Comparison of ENCODE assay signal across 22 cellular contexts in the genomic region with DNA sequence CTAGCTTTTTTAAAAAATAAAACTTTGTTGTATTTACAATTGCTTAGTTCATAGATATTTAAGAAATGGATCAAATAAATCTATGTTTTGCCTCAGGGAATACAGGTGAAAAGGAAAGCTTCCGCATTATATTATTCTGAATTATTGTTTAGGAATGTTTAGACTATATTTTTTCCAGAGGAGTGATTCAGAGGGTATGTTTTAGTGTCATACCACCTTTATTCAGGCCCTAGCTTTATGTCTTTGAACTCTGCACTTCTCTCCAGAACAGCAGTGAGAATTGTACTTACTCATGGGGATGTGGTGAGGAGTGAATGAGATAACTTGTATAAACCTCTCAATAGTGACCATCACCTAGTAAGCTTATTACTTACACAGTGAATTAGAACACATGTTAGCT. TPM values are rescaled to one million over a fixed set of nuclear protein-coding genes. Genes with fewer than 3 reads are reported as not detected.
DNase-seq lines count a peak whose midpoint lies in the region; ATAC-seq, FAIRE-seq and TF ChIP-seq lines count a peak whose summit lies in the region.
"Had no signal": no experiment of that assay in that cellular context is flagged by ENCODE, and none has a peak within 500 bp of the region (broad histone marks: within the 10 kb centered on the region; RNA-seq: fewer than 3 reads in every experiment).

No MANE protein-coding gene starts in this region.

- no peaks in the 10 kb centered on the region for H4K20me1 ChIP-seq in keratinocyte (ENCODE audit: control insufficient read depth, extremely low read depth, insufficient read depth, low read length)
- H4K20me1 ChIP-seq in Karpas-422 (ENCODE audit: insufficient read depth, low read depth, low read length), result no peaks in the 10 kb centered on the region

- H3K9ac ChIP-seq in keratinocyte (ENCODE audit: control insufficient read depth, extremely low read depth, insufficient read depth, low read length) (no peak overlapping the region), Karpas-422 (ENCODE audit: low read length) (no peak overlapping the region)
- H3K9ac ChIP-seq: KMS-11 had no signal

- H3K9me2 ChIP-seq in Karpas-422 (replicated peaks; ENCODE audit: insufficient read depth, low read length), result no peaks in the 10 kb centered on the region

- FAIRE-seq in keratinocyte (lab: Jason Lieb, UNC), result peak; percentile 69
- FAIRE-seq: G401.6, H1 had no signal

- H3K4me2 ChIP-seq in keratinocyte (ENCODE audit: control insufficient read depth, extremely low read depth, insufficient read depth, low read depth, low read length) (peak overlapping the region; percentile 17), Karpas-422 (ENCODE audit: low read depth, low read length, poor library complexity, severe bottlenecking) (no peak overlapping the region)
- H3K4me2 ChIP-seq: KMS-11, PC-9 had no signal

- no peaks in the 10 kb centered on the region for H3K9me1 ChIP-seq in keratinocyte (ENCODE audit: control insufficient read depth, extremely low read depth, insufficient read depth, low read length)

- TF ChIP-seq CTCF in ascending aorta (IDR thresholded peaks at IDR 0.05) (no peak), keratinocyte (optimal IDR thresholded peaks at IDR 0.05 in 1 of 3, IDR thresholded peaks at IDR 0.05 in 1 of 3, conservative IDR thresholded peaks at IDR 0.05 in 1 of 3; ENCODE audit: extremely low read depth in 1 of 3, insufficient read depth in 2 of 3, low read length in 3 of 3) (no peak), tibial artery (IDR thresholded peaks at IDR 0.05) (no peak), upper lobe of right lung (IDR thresholded peaks at IDR 0.05) (no peak)

- no peaks in the 10 kb centered on the region for H3K36me3 ChIP-seq in ascending aorta
- H3K36me3 ChIP-seq in keratinocyte (ENCODE audit: control insufficient read depth in 2 of 2, extremely low read depth in 1 of 2, insufficient read depth in 2 of 2, low read length in 2 of 2), result no peaks in the 10 kb centered on the region
- H3K36me3 ChIP-seq in tibial artery, result no peaks in the 10 kb centered on the region
- no peaks in the 10 kb centered on the region for H3K36me3 ChIP-seq in upper lobe of right lung
- H3K36me3 ChIP-seq in Karpas-422 (ENCODE audit: insufficient read depth, low read length), result no peaks in the 10 kb centered on the region

- H3K27me3 ChIP-seq in ascending aorta (no peaks in the 10 kb centered on the region), keratinocyte (ENCODE audit: control insufficient read depth, extremely low read depth, insufficient read depth, low read length) (no peaks in the 10 kb centered on the region), tibial artery (no peaks in the 10 kb centered on the region), upper lobe of right lung (no peaks in the 10 kb centered on the region), Karpas-422 (ENCODE audit: low read length) (no peaks in the 10 kb centered on the region; the same call in 1 of the 2 replicates)

- H3K79me2 ChIP-seq in keratinocyte (ENCODE audit: control insufficient read depth, insufficient read depth, low read length) (no peaks in the 10 kb centered on the region), Karpas-422 (ENCODE audit: low read length) (no peaks in the 10 kb centered on the region)

- peak; percentile 23 for DNase-seq in NCI-H226
- no peak for DNase-seq in ascending aorta (ENCODE audit: low spot score in 2 of 2)
- peak; percentile 76 for DNase-seq in keratinocyte (ENCODE audit: low read depth, low spot score)
- DNase-seq in tibial artery, result no peak
- no peak for DNase-seq in upper lobe of right lung
- DNase-seq in Karpas-422, result no peak
- DNase-seq: ACHN, AML-193, DMS79 treated with DMSO at 0.1 percent for 48 hours, NCI-H1417, NCI-H187, NCI-H2107, NCI-H2227 treated with DMSO at 0.1 percent for 48 hours, NCI-H524, NCI-H82, PC-9 had no signal

- ATAC-seq in HG03571 (IDR thresholded peaks at IDR 0.05; ENCODE audit: unreplicated experiment), result no peak
- ATAC-seq in upper lobe of right lung, result no peak

- intact Hi-C loops in ascending aorta (cut with DNase I), result no loop called here
- intact Hi-C loops in tibial artery (cut with DNase I; ENCODE audit: low total_unique reads), result no loop called here
- intact Hi-C loops in upper lobe of right lung (cut with DNase I), result no loop called here

- H2AFZ ChIP-seq in keratinocyte (ENCODE audit: control insufficient read depth, low read length) (no peak overlapping the region), Karpas-422 (ENCODE audit: low read length) (no peak overlapping the region)
- H2AFZ ChIP-seq: PC-9 had no signal

- dilution Hi-C loops in keratinocyte (cut with MboI; ENCODE audit: extremely low pct_ligation_motif_present, low sequenced_read_pairs), result no loop called here

- H3K9me3 ChIP-seq in ascending aorta (no peaks in the 10 kb centered on the region), keratinocyte (ENCODE audit: control insufficient read depth, low read depth, low read length) (no peaks in the 10 kb centered on the region), tibial artery (no peaks in the 10 kb centered on the region), upper lobe of right lung (no peaks in the 10 kb centered on the region), Karpas-422 (ENCODE audit: low read length) (no peaks in the 10 kb centered on the region)

- H3K4me1 ChIP-seq in ascending aorta, result peaks cover 0 to 12% of the 10 kb centered on the region in 2 donors
- peaks cover 27% of the 10 kb centered on the region for H3K4me1 ChIP-seq in keratinocyte (ENCODE audit: control insufficient read depth, extremely low read depth, insufficient read depth, low read length)
- peaks cover 0 to 20% (median 0%) of the 10 kb centered on the region in 4 donors for H3K4me1 ChIP-seq in tibial artery
- peaks cover 5% of the 10 kb centered on the region for H3K4me1 ChIP-seq in upper lobe of right lung
- no peaks in the 10 kb centered on the region for H3K4me1 ChIP-seq in Karpas-422 (ENCODE audit: low read length)

- H3K27ac ChIP-seq in ascending aorta, result peak overlapping the region; percentile 69 to 83
- peak overlapping the region; percentile 21 for H3K27ac ChIP-seq in keratinocyte (ENCODE audit: control insufficient read depth, insufficient read depth, low read length)
- peak overlapping the region; percentile 52 to 55 for H3K27ac ChIP-seq in tibial artery
- no peak overlapping the region for H3K27ac ChIP-seq in upper lobe of right lung
- H3K27ac ChIP-seq in Karpas-422 (ENCODE audit: low read length), result no peak overlapping the region
- H3K27ac ChIP-seq: C4-2B, KMS-11, PC-9 had no signal

- H3K4me3 ChIP-seq in ascending aorta (no peak overlapping the region), keratinocyte (ENCODE audit: control insufficient read depth in 2 of 3, extremely low read depth in 1 of 3, insufficient read depth in 2 of 3, low read depth in 1 of 3, low read length in 3 of 3) (no peak overlapping the region), tibial artery (no peak overlapping the region), upper lobe of right lung (no peak overlapping the region), Karpas-422 (ENCODE audit: low read length) (no peak overlapping the region)
- H3K4me3 ChIP-seq: PC-9 had no signal

RNA-seq across cellular contexts. Expression of gene SLIT2, which starts 14.0 kb away (rescaled TPM):
- 25.2 TPM for total RNA-seq in ascending aorta
- 1.9 to 12.8 TPM (median 7.5 TPM) in 3 replicates for polyA plus RNA-seq in keratinocyte
- polyA plus RNA-seq in keratinocyte (2011; ENCODE audit: low read depth), result 3.0 TPM
- polyA plus RNA-seq in keratinocyte (2011; cell fraction: cytosol; rRNA removed), result 1.2 and 2.3 TPM in 2 replicates
- 8.6 and 11.9 TPM in 2 replicates for polyA plus RNA-seq in keratinocyte (2011; cell fraction: nucleus; rRNA removed)
- polyA plus RNA-seq in keratinocyte (2012; ENCODE audit: low replicate concordance), result 1.1 and 10.8 TPM in 2 replicates
- polyA minus RNA-seq in keratinocyte, result 4.1 to 20.6 TPM (median 14.7 TPM) in 3 replicates
- 2.7 TPM for polyA minus RNA-seq in keratinocyte (2011; cell fraction: cytosol; rRNA and poly(A)+ RNA removed)
- 22.4 and 27.6 TPM in 2 replicates for polyA minus RNA-seq in keratinocyte (2011; cell fraction: nucleus; rRNA and poly(A)+ RNA removed)
- total RNA-seq in upper lobe of right lung, result 181 TPM
- total RNA-seq in Karpas-422 (2014; rRNA removed; shearing (Covaris generic); ENCODE audit: low replicate concordance), result not detected in 2 replicates
- total RNA-seq: HT-29 had no signal

Comparison
In these comparisons a context has a peak if more than half of its experiments do, and no peak if none do; other contexts are left out.
1. DNase-seq: peak in NCI-H226 (single experiment) and keratinocyte (single experiment); none in ascending aorta (0 of 2), tibial artery (0 of 2), upper lobe of right lung (single experiment) and Karpas-422 (single experiment).
2. H3K27ac ChIP-seq: peak in ascending aorta (2 of 2), keratinocyte (single experiment) and tibial artery (2 of 2); none in upper lobe of right lung (single experiment) and Karpas-422 (single experiment).
3. RNA of gene SLIT2, which starts 14.0 kb away (total RNA-seq): 181 TPM in upper lobe of right lung (single experiment) and 25.2 TPM in ascending aorta (single experiment); not detected in Karpas-422; every median in the first group is over 10 times any median in the second.